In genomic region chr18:77023115-77023782, GRCh38 we compare ENCODE assay signal across 16 cellular contexts.
A peak's percentile ranks its signal among the peaks of the same experiment; 100 is the strongest.
DNase-seq lines count a peak whose midpoint lies in the region.
"Had no signal": no experiment of that assay in that cellular context is flagged by ENCODE, and none has a peak within 500 bp of the region (broad histone marks: within the 10 kb centered on the region; RNA-seq: fewer than 3 reads in every experiment).

No MANE protein-coding gene starts in this region.

- H3K4me3 Mint-ChIP-seq in T-helper 2 cell treated with Interferon-gamma antibody and Interleukin-4, amounts not matched to agents 5 μg/mL and 100 μg/mL, for 36 hours = no peak overlapping the region
- H3K4me3 Mint-ChIP-seq: activated CD8-positive, alpha-beta T cell treated with anti-CD3 and anti-CD28 coated beads, Interleukin-2, amount 10 ng/mL, durations not matched to agents 7 days and 5 days; H9 had no signal

- no peak overlapping the region for H3K27ac ChIP-seq in SJCRH30
- H3K27ac ChIP-seq in temporal lobe (ENCODE audit: low read depth, low read length) = peak overlapping the region; percentile 100
- H3K27ac ChIP-seq: esophagus muscularis mucosa had no signal

- H3K9me3 Mint-ChIP-seq in T-helper 2 cell treated with Interferon-gamma antibody and Interleukin-4, amounts not matched to agents 5 μg/mL and 100 μg/mL, for 36 hours = no peaks in the 10 kb centered on the region

- H3K36me3 ChIP-seq in SJCRH30 = no peaks in the 10 kb centered on the region

- no peaks in the 10 kb centered on the region for H3K9me3 ChIP-seq in SJCRH30 (replicated peaks)
- H3K9me3 ChIP-seq: esophagus muscularis mucosa, spleen had no signal

- H3K4me3 ChIP-seq in SJCRH30 = no peak overlapping the region
- H3K4me3 ChIP-seq: esophagus muscularis mucosa, spleen had no signal

- H3K27me3 ChIP-seq in SJCRH30 = no peaks in the 10 kb centered on the region
- H3K27me3 ChIP-seq: esophagus muscularis mucosa, spleen had no signal

- H3K27ac Mint-ChIP-seq in T-helper 2 cell treated with Interferon-gamma antibody and Interleukin-4, amounts not matched to agents 5 μg/mL and 100 μg/mL, for 36 hours = peak overlapping the region; percentile 58
- H3K27ac Mint-ChIP-seq: activated CD8-positive, alpha-beta T cell treated with anti-CD3 and anti-CD28 coated beads, Interleukin-2, amount 10 ng/mL, durations not matched to agents 7 days and 5 days; H9 had no signal

- H3K36me3 Mint-ChIP-seq in T-helper 2 cell treated with Interferon-gamma antibody and Interleukin-4, amounts not matched to agents 5 μg/mL and 100 μg/mL, for 36 hours (ENCODE audit: low read depth) = peaks cover 33% of the 10 kb centered on the region

- peaks cover 11% of the 10 kb centered on the region for H3K4me1 Mint-ChIP-seq in T-helper 2 cell treated with Interferon-gamma antibody and Interleukin-4, amounts not matched to agents 5 μg/mL and 100 μg/mL, for 36 hours (ENCODE audit: low read depth)

- no peaks in the 10 kb centered on the region for H3K27me3 Mint-ChIP-seq in T-helper 2 cell treated with Interferon-gamma antibody and Interleukin-4, amounts not matched to agents 5 μg/mL and 100 μg/mL, for 36 hours (ENCODE audit: low read depth)

- no peak for DNase-seq in T-helper 2 cell treated with Interferon-gamma antibody and Interleukin-4, amounts not matched to agents 5 μg/mL and 100 μg/mL, for 36 hours (ENCODE audit: low spot score)
- no peak for DNase-seq in T-helper 2 cell
- peak; percentile 12 to 45 for DNase-seq in SJCRH30
- DNase-seq in iris pigment epithelial cell (ENCODE audit: low read depth) = peak; percentile 17
- DNase-seq in NCI-H1436 treated with DMSO at 0.1 percent for 48 hours (lab: John Stamatoyannopoulos, UW) = no peak
- no peak for DNase-seq in GM19238 (ENCODE audit: insufficient read length, low spot score)
- DNase-seq in stimulated activated CD4-positive, alpha-beta T cell treated with anti-CD3 and anti-CD28 coated beads, Interleukin-2, amount 100 ng/mL, for 48 hours = no peak
- DNase-seq: activated CD8-positive, alpha-beta T cell treated with anti-CD3 and anti-CD28 coated beads, Interleukin-2, amount 10 ng/mL, durations not matched to agents 7 days and 5 days; activated naive CD4-positive, alpha-beta T cell; H9; NCI-H1048; NCI-H82; spleen; trophoblast cell had no signal

- H3K4me1 ChIP-seq in SJCRH30 = no peaks in the 10 kb centered on the region

Comparison
In these comparisons a context has a peak if more than half of its experiments do, and no peak if none do; other contexts are left out.
1. DNase-seq: peak in SJCRH30 (2 of 2) and iris pigment epithelial cell (single experiment); none in T-helper 2 cell treated with Interferon-gamma antibody and Interleukin-4, amounts not matched to agents 5 μg/mL and 100 μg/mL, for 36 hours (single experiment), T-helper 2 cell (0 of 5), NCI-H1436 treated with DMSO at 0.1 percent for 48 hours (single experiment), GM19238 (single experiment) and stimulated activated CD4-positive, alpha-beta T cell treated with anti-CD3 and anti-CD28 coated beads, Interleukin-2, amount 100 ng/mL, for 48 hours (0 of 2).